1 cellular context compared by ENCODE assay signal in genomic region chr6:10747251-10747972, GRCh38.
A peak's percentile ranks its signal among the peaks of the same experiment; 100 is the strongest.
TF ChIP-seq lines count a peak whose summit lies in the region.

Gene TMEM14B (plus strand): TSS chr6:10747805. CDS start chr6:10749246, 1,441 bp downstream.

TF ChIP-seq in HepG2, 621 proteins besides CTCF, POLR2A, EP300 and RAD21 (continued from another document and continues in another):
- TF ChIP-seq ZXDC (CRISPR knock-in tag; IDR thresholded peaks at IDR 0.05) (no peak), FIP1L1 (IDR thresholded peaks at IDR 0.05; ENCODE audit: borderline replicate concordance, insufficient read depth, low read depth, low read length) (no peak), ZNF574 (CRISPR knock-in tag; IDR thresholded peaks at IDR 0.05) (peak; percentile 85), FOXK2 (IDR thresholded peaks at IDR 0.05) (no peak; the same call in 1 of the 2 replicates), SOX5 (CRISPR knock-in tag; IDR thresholded peaks at IDR 0.05; ENCODE audit: borderline replicate concordance) (peak; percentile 59; the same call in 1 of the 2 replicates), SKIL (CRISPR knock-in tag; IDR thresholded peaks at IDR 0.05; ENCODE audit: borderline replicate concordance) (no peak; the same call in 1 of the 2 replicates), BORCS8-MEF2B (CRISPR knock-in tag; IDR thresholded peaks at IDR 0.05) (peak; percentile 80), ZFP37 (CRISPR knock-in tag; IDR thresholded peaks at IDR 0.05; ENCODE audit: borderline replicate concordance) (peak; percentile 20), PHB2 (IDR thresholded peaks at IDR 0.05; ENCODE audit: partially characterized antibody) (no peak), HOXA5 (CRISPR knock-in tag; IDR thresholded peaks at IDR 0.05) (peak; percentile 31), SP2 (CRISPR knock-in tag; IDR thresholded peaks at IDR 0.05) (peak; percentile 55; the same call in 1 of the 2 replicates), ZNF44 (CRISPR knock-in tag; IDR thresholded peaks at IDR 0.05) (peak; percentile 59; the same call in 1 of the 2 replicates), ZNF136 (CRISPR knock-in tag; IDR thresholded peaks at IDR 0.05; ENCODE audit: low read depth) (no peak; the same call in none of the 2 replicates), MXI1 (IDR thresholded peaks at IDR 0.05; ENCODE audit: borderline replicate concordance, low read depth, low read length) (peak; percentile 90; the same call in 1 of the 3 replicates), HDAC6 (IDR thresholded peaks at IDR 0.05; ENCODE audit: low read depth, low read length) (no peak), PBX2 (CRISPR knock-in tag; IDR thresholded peaks at IDR 0.05) (no peak), DDIT3 (CRISPR knock-in tag; IDR thresholded peaks at IDR 0.05) (no peak), REL (CRISPR knock-in tag; conservative IDR thresholded peaks at IDR 0.05) (peak; percentile 72; the same call in 1 of the 2 replicates), ETV5 (CRISPR knock-in tag; IDR thresholded peaks at IDR 0.05; ENCODE audit: borderline replicate concordance) (peak; percentile 99), ZNF674 (CRISPR knock-in tag; IDR thresholded peaks at IDR 0.05; ENCODE audit: low read depth) (no peak), TERF1 (CRISPR knock-in tag; IDR thresholded peaks at IDR 0.05) (0 out of 2 replicates have a peak, but pooled peaks have one; percentile 59), KLF9 (CRISPR knock-in tag; IDR thresholded peaks at IDR 0.05; ENCODE audit: low read depth) (no peak; the same call in 1 of the 2 replicates), ZBTB34 (CRISPR knock-in tag; IDR thresholded peaks at IDR 0.05) (no peak), ZNF713 (CRISPR knock-in tag; IDR thresholded peaks at IDR 0.05) (no peak), NFKBIZ (CRISPR knock-in tag; IDR thresholded peaks at IDR 0.05) (peak; percentile 5; the same call in 1 of the 2 replicates), ZNF276 (CRISPR knock-in tag; IDR thresholded peaks at IDR 0.05; ENCODE audit: low read depth) (0 out of 2 replicates have a peak, but pooled peaks have one; percentile 53), ATRX (CRISPR knock-in tag; IDR thresholded peaks at IDR 0.05; ENCODE audit: borderline replicate concordance) (no peak), ZNF709 (CRISPR knock-in tag; IDR thresholded peaks at IDR 0.05) (peak; percentile 95; the same call in 1 of the 2 replicates), NR2C2 (CRISPR knock-in tag; IDR thresholded peaks at IDR 0.05; ENCODE audit: borderline replicate concordance) (no peak; the same call in none of the 2 replicates), ZBTB8A (CRISPR knock-in tag; IDR thresholded peaks at IDR 0.05; ENCODE audit: borderline replicate concordance, low read depth) (no peak), ZNF274 (CRISPR knock-in tag; IDR thresholded peaks at IDR 0.05) (0 out of 2 replicates have a peak, but pooled peaks have one; percentile 48), MAF1 (CRISPR knock-in tag; IDR thresholded peaks at IDR 0.05; ENCODE audit: borderline replicate concordance) (peak; percentile 10; the same call in 1 of the 2 replicates), NCOR1 (IDR thresholded peaks at IDR 0.05; ENCODE audit: borderline replicate concordance, low read length) (peak; percentile 52; the same call in 1 of the 2 replicates), E2F2 (CRISPR knock-in tag; IDR thresholded peaks at IDR 0.05; ENCODE audit: borderline replicate concordance) (peak; percentile 92; the same call in 1 of the 2 replicates), PLSCR1 (CRISPR knock-in tag; IDR thresholded peaks at IDR 0.05; ENCODE audit: borderline replicate concordance) (no peak), ZNF138 (CRISPR knock-in tag; IDR thresholded peaks at IDR 0.05; ENCODE audit: low read depth) (peak; percentile 94), ZNF780A (CRISPR knock-in tag; IDR thresholded peaks at IDR 0.05) (peak; percentile 8), NFIC (IDR thresholded peaks at IDR 0.05; ENCODE audit: low read length) (peak; percentile 64; the same call in 1 of the 2 replicates), LCORL (IDR thresholded peaks at IDR 0.05) (no peak), LCORL (CRISPR knock-in tag; IDR thresholded peaks at IDR 0.05) (peak; percentile 54), TCF12 (IDR thresholded peaks at IDR 0.05) (no peak), TCF12 (CRISPR knock-in tag; IDR thresholded peaks at IDR 0.05) (peak; percentile 92; the same call in 1 of the 2 replicates), NFIB (CRISPR knock-in tag; IDR thresholded peaks at IDR 0.05; ENCODE audit: borderline replicate concordance) (no peak), ARID2 (CRISPR knock-in tag; IDR thresholded peaks at IDR 0.05; ENCODE audit: borderline replicate concordance) (peak; percentile 8; the same call in 1 of the 2 replicates), ZNF33B (CRISPR knock-in tag; IDR thresholded peaks at IDR 0.05) (peak; percentile 85), GTF3A (CRISPR knock-in tag; conservative IDR thresholded peaks at IDR 0.05) (no peak), ZFP91 (CRISPR knock-in tag; IDR thresholded peaks at IDR 0.05; ENCODE audit: borderline replicate concordance) (peak; percentile 93), ZZZ3 (CRISPR knock-in tag; IDR thresholded peaks at IDR 0.05; ENCODE audit: borderline replicate concordance) (peak; percentile 81; the same call in 1 of the 2 replicates)
